In genomic region chr3:97821413-97821809, GRCh38 we compare ENCODE assay signal across 8 cellular contexts. TPM values are rescaled to one million over a fixed set of nuclear protein-coding genes. Genes with fewer than 3 reads are reported as not detected.
A peak's percentile ranks its signal among the peaks of the same experiment; 100 is the strongest.
DNase-seq lines count a peak whose midpoint lies in the region; ATAC-seq and TF ChIP-seq lines count a peak whose summit lies in the region.

No MANE protein-coding gene starts in this region.

- peak overlapping the region; percentile 61 to 91 (median 88) for H3K27ac ChIP-seq in spleen

- DNase-seq in AG10803 (ENCODE audit: low read depth), result no peak
- DNase-seq in SHP77 (lab: John Stamatoyannopoulos, UW), result peak; percentile 42 to 70
- DNase-seq in astrocyte of the cerebellum (ENCODE audit: low read depth), result peak; percentile 20
- peak; percentile 39 for DNase-seq in iPS-NIHi11 (ENCODE audit: low spot score)
- DNase-seq in spleen, result peak; percentile 90
- no peak for DNase-seq in putamen (ENCODE audit: low spot score)

- no peaks in the 10 kb centered on the region for H3K36me3 ChIP-seq in spleen

- no peak for TF ChIP-seq POLR2A in spleen (IDR thresholded peaks at IDR 0.05)

- 0 to 1% (median 0%) methylated on average over 22 of the region's 22 CpGs for WGBS in spleen, 5 donors

- H3K9me3 ChIP-seq in spleen, result no peaks in the 10 kb centered on the region

- ATAC-seq in GM18873 (IDR thresholded peaks at IDR 0.05; ENCODE audit: low FRiP score, unreplicated experiment) (peak; percentile 49), HG03097 (IDR thresholded peaks at IDR 0.05; ENCODE audit: low FRiP score, unreplicated experiment) (peak; percentile 36)

- H3K27me3 ChIP-seq in spleen (replicated peaks in 1 of 7), result peaks cover 0 to 49% (median 0%) of the 10 kb centered on the region in 7 donors

- in situ Hi-C loops in astrocyte of the cerebellum (cut with HindIII; ENCODE audit: low sequenced_read_pairs), result no loop called here

- peak overlapping the region; percentile 83 for H3K4me3 ChIP-seq in AG10803 (ENCODE audit: low read length)
- peak overlapping the region; percentile 84 for H3K4me3 ChIP-seq in astrocyte of the cerebellum (ENCODE audit: low read depth, low read length)
- H3K4me3 ChIP-seq in spleen, result peak overlapping the region; percentile 61 to 85 (median 74)

- TF ChIP-seq CTCF in AG10803 (conservative IDR thresholded peaks at IDR 0.05; ENCODE audit: low read length), result no peak
- no peak for TF ChIP-seq CTCF in astrocyte of the cerebellum (IDR thresholded peaks at IDR 0.05; ENCODE audit: low read depth, low read length, missing control alignments)
- TF ChIP-seq CTCF in spleen (IDR thresholded peaks at IDR 0.05 in 8 of 11, conservative IDR thresholded peaks at IDR 0.05 in 3 of 11), result no peak

- H3K4me1 ChIP-seq in spleen, result peaks cover 5 to 39% (median 17%) of the 10 kb centered on the region in 6 donors

- intact Hi-C loops in spleen (cut with DNase I; ENCODE audit: low total_unique reads), result no loop called here

RNA-seq across cellular contexts. Expression of gene CRYBG3, which starts 0.4 kb away (rescaled TPM):
- total RNA-seq in spleen, result 10 to 100 TPM; 15.9 to 22.6 (median 19.8) TPM
- polyA plus RNA-seq in spleen, result 1 to 10 TPM; 1.5 to 2.6 (median 1.5) TPM

RNA-seq across cellular contexts. Expression of gene ARL6, which starts 56.9 kb away (rescaled TPM):
- 1 to 10 TPM; 3.5 to 6.9 (median 5.5) TPM for total RNA-seq in spleen
- polyA plus RNA-seq in spleen, result 1 to 10 TPM; 1.3 to 1.8 (median 1.3) TPM

Comparison
In these comparisons a context has a peak if more than half of its experiments do, and no peak if none do; other contexts are left out.
1. DNase-seq: peak in SHP77 (2 of 2), astrocyte of the cerebellum (single experiment), iPS-NIHi11 (single experiment) and spleen (single experiment); none in AG10803 (single experiment) and putamen (single experiment).
2. Peak in every context shown above with its lines, with median percentiles within 50 percentile points of each other: H3K4me3 ChIP-seq.